ENCODE assay signal across 19 cellular contexts in the genomic region with DNA sequence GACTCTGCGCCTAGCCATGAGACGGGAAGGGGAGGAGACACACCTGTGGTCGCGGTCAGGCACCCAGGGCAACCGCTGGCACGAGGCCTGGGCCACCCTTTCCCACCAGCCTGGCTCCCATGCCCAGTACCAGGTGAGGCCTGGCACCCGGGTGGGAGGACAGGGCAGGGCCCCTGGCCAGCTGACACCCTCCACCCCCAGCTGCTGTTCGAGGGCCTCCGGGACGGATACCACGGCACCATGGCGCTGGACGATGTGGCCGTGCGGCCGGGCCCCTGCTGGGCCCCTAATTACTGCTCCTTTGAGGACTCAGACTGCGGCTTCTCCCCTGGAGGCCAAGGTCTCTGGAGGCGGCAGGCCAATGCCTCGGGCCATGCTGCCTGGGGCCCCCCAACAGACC. TPM values are rescaled to one million over a fixed set of nuclear protein-coding genes. Genes with fewer than 3 reads are reported as not detected.
DNase-seq lines count a peak whose midpoint lies in the region; ATAC-seq, FAIRE-seq and TF ChIP-seq lines count a peak whose summit lies in the region.
"Had no signal": no experiment of that assay in that cellular context is flagged by ENCODE, and none has a peak within 500 bp of the region (broad histone marks: within the 10 kb centered on the region; RNA-seq: fewer than 3 reads in every experiment).

No MANE protein-coding gene starts in this region.

- H3K27me3 ChIP-seq in K562 (ENCODE audit: control insufficient read depth in 2 of 2, insufficient read depth in 2 of 2, low read length in 2 of 2), result no peaks in the 10 kb centered on the region
- H3K27me3 ChIP-seq: thyroid gland had no signal

- CTCF ChIA-PET in K562 (lab: Yijun Ruan, JAX; ENCODE audit: low intra/inter-chr PET ratio), result no interaction called here
- CTCF ChIA-PET in activated CD8-positive, alpha-beta T cell treated with anti-CD3 and anti-CD28 coated beads, Interleukin-2, amount 10 ng/mL, durations not matched to agents 7 days and 5 days (lab: Charles Lee), result no interaction called here

- ATAC-seq in K562 (no peak), mucosa of descending colon (no peak), GM18505 (IDR thresholded peaks at IDR 0.05; ENCODE audit: unreplicated experiment) (no peak)
- ATAC-seq in activated CD8-positive, alpha-beta T cell treated with anti-CD3 and anti-CD28 coated beads, Interleukin-2, amount 10 ng/mL, durations not matched to agents 7 days and 5 days, result no peak
- ATAC-seq: activated T-cell treated with anti-CD3 and anti-CD28 coated beads, Interleukin-2, amount 50 U/mL, for 4 hours had no signal

- H4K20me1 ChIP-seq in K562 (replicated peaks; ENCODE audit: control insufficient read depth, insufficient read depth, low read length), result peaks cover 10% of the 10 kb centered on the region; the same call in 1 of the 2 replicates

- TF ChIP-seq POLR2A in K562 (conservative IDR thresholded peaks at IDR 0.05) (no peak), GM18505 (IDR thresholded peaks at IDR 0.05; ENCODE audit: borderline replicate concordance, extremely low read depth, insufficient read depth, insufficient read length) (no peak), GM12892 (IDR thresholded peaks at IDR 0.05; ENCODE audit: low read depth, low read length) (no peak)

- no peak overlapping the region; a peak in 1 of 4 replicates for H3K9ac ChIP-seq in K562 (ENCODE audit: insufficient read depth in 1 of 2, low read depth in 2 of 2, low read length in 2 of 2)

- intact Hi-C loops in K562 (cut with micrococcal nuclease) (no loop called here), mucosa of descending colon (cut with DNase I, micrococcal nuclease) (no loop called here)

- FAIRE-seq in K562 (lab: Jason Lieb, UNC) (no peak), GM12892 (lab: Jason Lieb, UNC) (no peak)
- FAIRE-seq: GM18507 had no signal

- H3K79me2 ChIP-seq in K562 (ENCODE audit: control insufficient read depth, insufficient read depth, low read length), result no peaks in the 10 kb centered on the region

- TF ChIP-seq CTCF in K562 (IDR thresholded peaks at IDR 0.05 in 2 of 3, conservative IDR thresholded peaks at IDR 0.05 in 1 of 3; ENCODE audit: insufficient read depth in 2 of 3, low read depth in 1 of 3, low read length in 3 of 3), result no peak
- no peak for TF ChIP-seq CTCF in mucosa of descending colon (IDR thresholded peaks at IDR 0.05)

- no peak overlapping the region for H3K4me3 Mint-ChIP-seq in activated CD8-positive, alpha-beta T cell treated with anti-CD3 and anti-CD28 coated beads, Interleukin-2, amount 10 ng/mL, durations not matched to agents 7 days and 5 days
- H3K4me3 Mint-ChIP-seq: activated CD4-positive, alpha-beta memory T cell treated with anti-CD3 and anti-CD28 coated beads for 36 hours; activated T-cell treated with anti-CD3 and anti-CD28 coated beads, Interleukin-2, amount 50 U/mL, for 4 hours; nephron progenitor cell had no signal

- in situ Hi-C loops in K562 (cut with MboI), result no loop called here

- WGBS in K562 (ENCODE audit: insufficient coverage, low coverage, missing lambda C conversion rate), result 87% methylated on average over 14 of the region's 19 CpGs

- H3K9me3 ChIP-seq in K562 (replicated peaks; ENCODE audit: control insufficient read depth, insufficient read depth, low read depth, low read length) (no peaks in the 10 kb centered on the region), mucosa of descending colon (no peaks in the 10 kb centered on the region)
- H3K9me3 ChIP-seq: prostate gland, thyroid gland had no signal

- H3K4me1 ChIP-seq in K562 (replicated peaks in 1 of 2; ENCODE audit: control insufficient read depth in 2 of 2, insufficient read depth in 2 of 2, low read length in 2 of 2), result peaks cover 0 to 86% of the 10 kb centered on the region in 2 experiments; a peak in 2 of 5 replicates
- H3K4me1 ChIP-seq in mucosa of descending colon (ENCODE audit: low read depth), result peaks cover 44% of the 10 kb centered on the region

- H3K4me2 ChIP-seq in K562 (ENCODE audit: insufficient read depth, low read length), result no peak overlapping the region

- TF ChIP-seq EP300 in K562 (IDR thresholded peaks at IDR 0.05; ENCODE audit: low read length), result no peak

- no TSS peak for BruUV-seq in K562 (replicated peaks; lab: Mats Ljungman, UMichigan)

- H3K36me3 Mint-ChIP-seq in activated CD8-positive, alpha-beta T cell treated with anti-CD3 and anti-CD28 coated beads, Interleukin-2, amount 10 ng/mL, durations not matched to agents 7 days and 5 days (ENCODE audit: low read depth), result peaks cover under 1% of the 10 kb centered on the region

- TF ChIP-seq RAD21 in K562 (CRISPR knock-in tag; conservative IDR thresholded peaks at IDR 0.05 in 1 of 2, IDR thresholded peaks at IDR 0.05 in 1 of 2), result no peak

- H3K36me3 ChIP-seq in K562 (ENCODE audit: control insufficient read depth, insufficient read depth, low read length) (peaks cover 35% of the 10 kb centered on the region; the same call in 1 of the 3 replicates), mucosa of descending colon (ENCODE audit: low read depth) (no peaks in the 10 kb centered on the region)
- H3K36me3 ChIP-seq: prostate gland had no signal

- DNase-seq in stimulated activated CD4-positive, alpha-beta T cell treated with anti-CD3 and anti-CD28 coated beads, Interleukin-15, amount 100 ng/mL, for 24 hours, result peak; percentile 3
- DNase-seq in stimulated activated CD4-positive, alpha-beta T cell treated with anti-CD3 and anti-CD28 coated beads, Interleukin-2, amount 100 ng/mL, for 24 hours, result no peak
- no peak for DNase-seq in K562 (ENCODE audit: extremely low read depth in 1 of 4, low spot score in 3 of 4)
- peak in 2 of 3 donors; percentile 50 to 58 for DNase-seq in mucosa of descending colon
- DNase-seq in GM12892 (ENCODE audit: insufficient read length), result no peak
- DNase-seq in activated CD8-positive, alpha-beta T cell treated with anti-CD3 and anti-CD28 coated beads, Interleukin-2, amount 10 ng/mL, durations not matched to agents 7 days and 5 days, result no peak
- DNase-seq: activated CD4-positive, alpha-beta memory T cell treated with anti-CD3 and anti-CD28 coated beads for 36 hours; activated T-cell treated with anti-CD3 and anti-CD28 coated beads, Interleukin-2, amount 50 U/mL, for 4 hours; dermis blood vessel endothelial cell; DND-41; foreskin fibroblast; NCI-H1105; NCI-H526; nephron progenitor cell; stimulated activated CD4-positive, alpha-beta T cell treated with anti-CD3 and anti-CD28 coated beads, Interleukin-12 subunit alpha, Interleukin-12 subunit beta, amount 100 ng/mL, for 4 hours; thyroid gland had no signal

- no peak overlapping the region for H3K27ac ChIP-seq in K562 (ENCODE audit: extremely low read depth, low read depth, low read length)
- H3K27ac ChIP-seq: prostate gland, thyroid gland had no signal

- H3K4me1 Mint-ChIP-seq in activated CD8-positive, alpha-beta T cell treated with anti-CD3 and anti-CD28 coated beads, Interleukin-2, amount 10 ng/mL, durations not matched to agents 7 days and 5 days (ENCODE audit: low read depth), result no peaks in the 10 kb centered on the region
- H3K4me1 Mint-ChIP-seq: nephron progenitor cell had no signal

- H3K4me3 ChIP-seq in K562 (no peak overlapping the region), mucosa of descending colon (no peak overlapping the region)
- H3K4me3 ChIP-seq: prostate gland, thyroid gland had no signal

- no peaks in the 10 kb centered on the region for H3K27me3 Mint-ChIP-seq in activated CD8-positive, alpha-beta T cell treated with anti-CD3 and anti-CD28 coated beads, Interleukin-2, amount 10 ng/mL, durations not matched to agents 7 days and 5 days (ENCODE audit: low read depth)
- H3K27me3 Mint-ChIP-seq: activated CD4-positive, alpha-beta memory T cell treated with anti-CD3 and anti-CD28 coated beads for 36 hours had no signal

- H3K9me3 Mint-ChIP-seq in activated CD8-positive, alpha-beta T cell treated with anti-CD3 and anti-CD28 coated beads, Interleukin-2, amount 10 ng/mL, durations not matched to agents 7 days and 5 days (ENCODE audit: insufficient read depth), result no peaks in the 10 kb centered on the region
- H3K9me3 Mint-ChIP-seq: activated CD4-positive, alpha-beta memory T cell treated with anti-CD3 and anti-CD28 coated beads for 36 hours; activated T-cell treated with anti-CD3 and anti-CD28 coated beads, Interleukin-2, amount 50 U/mL, for 4 hours; nephron progenitor cell had no signal

- H3K27ac Mint-ChIP-seq in activated CD8-positive, alpha-beta T cell treated with anti-CD3 and anti-CD28 coated beads, Interleukin-2, amount 10 ng/mL, durations not matched to agents 7 days and 5 days, result no peak overlapping the region
- H3K27ac Mint-ChIP-seq: activated CD4-positive, alpha-beta memory T cell treated with anti-CD3 and anti-CD28 coated beads for 36 hours; nephron progenitor cell had no signal

- H3K9me1 ChIP-seq in K562 (ENCODE audit: control insufficient read depth, insufficient read depth, low read length), result no peaks in the 10 kb centered on the region

- POLR2A ChIA-PET in K562 (lab: Yijun Ruan, JAX), result interaction anchor here (0.6 to 1.7 kb wide), 6 partner anchors 9 to 527 kb away, joined by 3 to 4 read pairs (median 3); partner anchors contain the start of genes AJM1 and EDF1
- POLR2A ChIA-PET in activated CD8-positive, alpha-beta T cell treated with anti-CD3 and anti-CD28 coated beads, Interleukin-2, amount 10 ng/mL, durations not matched to agents 7 days and 5 days (lab: Charles Lee), result interaction anchor here (1.1 kb wide), 1 partner anchor 9 kb away, joined by 4 read pairs; the partner anchor contains the start of gene EDF1

- no peak overlapping the region for H2AFZ ChIP-seq in K562 (ENCODE audit: low read depth, low read length)

RNA-seq across cellular contexts. Expression of gene MAMDC4, which starts 5.0 kb away (rescaled TPM):
- 9.8 and 44.0 TPM in 2 replicates for total RNA-seq in K562 (2011; cell fraction: chromatin; rRNA removed; ENCODE audit: low replicate concordance)
- 38.6 and 45.4 TPM in 2 replicates for total RNA-seq in K562 (2011; cell fraction: nucleolus; rRNA removed)
- total RNA-seq in K562 (2011; cell fraction: nucleoplasm; rRNA removed), result 15.4 and 16.5 TPM in 2 replicates
- total RNA-seq in K562 (2014; rRNA removed), result 4.5 and 7.1 TPM in 2 replicates
- 0.10 and 0.47 TPM in 2 replicates for total RNA-seq in K562 (2014; rRNA removed; fragmentation: Illumina TruSeq; extraction: Trizol)
- total RNA-seq in K562 (2015; rRNA removed; fragmentation: Illumina TruSeq; extraction: Trizol), result 2.9 and 3.6 TPM in 2 replicates
- total RNA-seq in K562 (2021), result 9.6 and 11.0 TPM in 2 replicates
- 1.3 and 3.6 TPM in 2 replicates for polyA plus RNA-seq in K562 (2011; rRNA removed)
- 0.74 and 2.6 TPM in 2 replicates for polyA plus RNA-seq in K562 (2011; cell fraction: cytosol; rRNA removed)
- 45.8 and 94.5 TPM in 2 replicates for polyA plus RNA-seq in K562 (2011; cell fraction: nucleus; rRNA removed)
- 6.9 and 15.2 TPM in 2 replicates for polyA plus RNA-seq in K562 (2012)
- 1.5 and 2.2 TPM in 2 replicates for polyA plus RNA-seq in K562 (2014; fragmentation: Illumina TruSeq; extraction: Trizol)
- polyA plus RNA-seq in K562 (2014; fragmentation: Nextera tagmentation; extraction: Ambion mirVana), result under 1 TPM; 0.03 to 0.18 TPM
- polyA plus RNA-seq in K562 (2014; rRNA removed), result 7.9 and 10.8 TPM in 2 replicates
- polyA minus RNA-seq in K562 (2011; rRNA and poly(A)+ RNA removed), result 0.06 and 0.21 TPM in 2 replicates
- 1.1 and 1.5 TPM in 2 replicates for polyA minus RNA-seq in K562 (2011; cell fraction: cytosol; rRNA and poly(A)+ RNA removed)
- polyA minus RNA-seq in K562 (2011; cell fraction: nucleus; rRNA and poly(A)+ RNA removed), result 5.0 and 5.6 TPM in 2 replicates
- total RNA-seq in mucosa of descending colon, result 10 to 100 TPM; 15.4 to 43.8 (median 18.5) TPM
- polyA plus RNA-seq in GM12892 (2012; ENCODE audit: missing spikeins), result 2.3 TPM
- 10 to 100 TPM; 14.7 to 15.8 TPM for total RNA-seq in activated CD8-positive, alpha-beta T cell treated with anti-CD3 and anti-CD28 coated beads, Interleukin-2, amount 10 ng/mL, durations not matched to agents 7 days and 5 days

RNA-seq across cellular contexts. Expression of gene PHPT1, which starts 8.0 kb away (rescaled TPM):
- 45.1 and 180 TPM in 2 replicates for total RNA-seq in K562 (2011; cell fraction: chromatin; rRNA removed; ENCODE audit: low replicate concordance)
- 169 and 176 TPM in 2 replicates for total RNA-seq in K562 (2011; cell fraction: nucleolus; rRNA removed)
- total RNA-seq in K562 (2011; cell fraction: nucleoplasm; rRNA removed), result 73.7 and 101 TPM in 2 replicates
- total RNA-seq in K562 (2014; rRNA removed) (114 and 142 TPM in 2 replicates), K562 (2014; rRNA removed; fragmentation: Illumina TruSeq; extraction: Trizol) (16.4 and 20.9 TPM in 2 replicates), K562 (2015; rRNA removed; fragmentation: Illumina TruSeq; extraction: Trizol) (93.0 and 96.7 TPM in 2 replicates), K562 (2021) (126 and 135 TPM in 2 replicates), mucosa of descending colon (100 to 1,000 TPM in 2 of 3 donors, 10 to 100 TPM in 1; 96.4 to 163 (median 102) TPM)
- polyA plus RNA-seq in K562 (2011; rRNA removed) (50.9 and 84.3 TPM in 2 replicates), K562 (2014; fragmentation: Illumina TruSeq; extraction: Trizol) (80.2 and 98.6 TPM in 2 replicates), K562 (2014; fragmentation: Nextera tagmentation; extraction: Ambion mirVana) (100 to 1,000 TPM; 131 to 166 TPM), K562 (2014; rRNA removed) (129 and 161 TPM in 2 replicates)
- 137 and 211 TPM in 2 replicates for polyA plus RNA-seq in K562 (2011; cell fraction: cytosol; rRNA removed)
- polyA plus RNA-seq in K562 (2011; cell fraction: nucleus; rRNA removed), result 314 and 360 TPM in 2 replicates
- polyA plus RNA-seq in K562 (2012), result 124 and 150 TPM in 2 replicates
- 7.0 and 7.2 TPM in 2 replicates for polyA minus RNA-seq in K562 (2011; rRNA and poly(A)+ RNA removed)
- polyA minus RNA-seq in K562 (2011; cell fraction: cytosol; rRNA and poly(A)+ RNA removed), result 19.4 and 27.9 TPM in 2 replicates
- polyA minus RNA-seq in K562 (2011; cell fraction: nucleus; rRNA and poly(A)+ RNA removed), result 31.0 and 41.3 TPM in 2 replicates
- polyA plus RNA-seq in GM12892 (2012; ENCODE audit: missing spikeins), result 113 TPM
- 100 to 1,000 TPM; 108 to 119 TPM for total RNA-seq in activated CD8-positive, alpha-beta T cell treated with anti-CD3 and anti-CD28 coated beads, Interleukin-2, amount 10 ng/mL, durations not matched to agents 7 days and 5 days

RNA-seq across cellular contexts. Expression of gene EDF1, which starts 8.9 kb away (rescaled TPM):
- total RNA-seq in K562 (2011; cell fraction: chromatin; rRNA removed; ENCODE audit: low replicate concordance), result 59.6 and 137 TPM in 2 replicates
- 95.8 and 97.7 TPM in 2 replicates for total RNA-seq in K562 (2011; cell fraction: nucleolus; rRNA removed)
- 83.2 and 87.5 TPM in 2 replicates for total RNA-seq in K562 (2011; cell fraction: nucleoplasm; rRNA removed)
- 532 and 564 TPM in 2 replicates for total RNA-seq in K562 (2014; rRNA removed)
- 132 and 198 TPM in 2 replicates for total RNA-seq in K562 (2014; rRNA removed; fragmentation: Illumina TruSeq; extraction: Trizol)
- total RNA-seq in K562 (2015; rRNA removed; fragmentation: Illumina TruSeq; extraction: Trizol), result 363 and 368 TPM in 2 replicates
- total RNA-seq in K562 (2021), result 302 and 324 TPM in 2 replicates
- 235 TPM in 2 replicates for polyA plus RNA-seq in K562 (2011; rRNA removed)
- polyA plus RNA-seq in K562 (2011; cell fraction: cytosol; rRNA removed), result 308 and 335 TPM in 2 replicates
- polyA plus RNA-seq in K562 (2011; cell fraction: nucleus; rRNA removed), result 223 and 253 TPM in 2 replicates
- 389 and 638 TPM in 2 replicates for polyA plus RNA-seq in K562 (2012)
- 318 and 384 TPM in 2 replicates for polyA plus RNA-seq in K562 (2014; fragmentation: Illumina TruSeq; extraction: Trizol)
- polyA plus RNA-seq in K562 (2014; fragmentation: Nextera tagmentation; extraction: Ambion mirVana), result 100 to 1,000 TPM in 1 of 2 experiments, 10 to 100 TPM in 1; 81.0 to 108 TPM
- polyA plus RNA-seq in K562 (2014; rRNA removed), result 526 and 558 TPM in 2 replicates
- polyA minus RNA-seq in K562 (2011; rRNA and poly(A)+ RNA removed), result 128 and 129 TPM in 2 replicates
- polyA minus RNA-seq in K562 (2011; cell fraction: cytosol; rRNA and poly(A)+ RNA removed), result 82.8 and 116 TPM in 2 replicates
- polyA minus RNA-seq in K562 (2011; cell fraction: nucleus; rRNA and poly(A)+ RNA removed), result 37.3 and 41.4 TPM in 2 replicates
- total RNA-seq in mucosa of descending colon, result 100 to 1,000 TPM; 311 to 445 (median 397) TPM
- polyA plus RNA-seq in GM12892 (2012; ENCODE audit: missing spikeins), result 382 TPM
- total RNA-seq in activated CD8-positive, alpha-beta T cell treated with anti-CD3 and anti-CD28 coated beads, Interleukin-2, amount 10 ng/mL, durations not matched to agents 7 days and 5 days, result 100 to 1,000 TPM; 279 to 310 TPM

RNA-seq across cellular contexts. Expression of gene AJM1, which starts 14.9 kb away (rescaled TPM):
- 3.5 and 12.8 TPM in 2 replicates for total RNA-seq in K562 (2011; cell fraction: chromatin; rRNA removed; ENCODE audit: low replicate concordance)
- total RNA-seq in K562 (2011; cell fraction: nucleolus; rRNA removed), result 13.2 and 13.6 TPM in 2 replicates
- 7.8 and 10.9 TPM in 2 replicates for total RNA-seq in K562 (2011; cell fraction: nucleoplasm; rRNA removed)
- total RNA-seq in K562 (2014; rRNA removed), result 2.0 and 2.8 TPM in 2 replicates
- total RNA-seq in K562 (2014; rRNA removed; fragmentation: Illumina TruSeq; extraction: Trizol), result 0.07 TPM in 1 of 2 replicates, not detected in the other
- total RNA-seq in K562 (2015; rRNA removed; fragmentation: Illumina TruSeq; extraction: Trizol), result 0.83 and 0.94 TPM in 2 replicates
- 3.2 TPM in 2 replicates for total RNA-seq in K562 (2021)
- 0.46 and 1.1 TPM in 2 replicates for polyA plus RNA-seq in K562 (2011; rRNA removed)
- polyA plus RNA-seq in K562 (2011; cell fraction: cytosol; rRNA removed), result 0.49 and 1.00 TPM in 2 replicates
- polyA plus RNA-seq in K562 (2011; cell fraction: nucleus; rRNA removed), result 11.7 and 16.6 TPM in 2 replicates
- polyA plus RNA-seq in K562 (2012), result 2.1 and 4.3 TPM in 2 replicates
- 0.06 and 0.54 TPM in 2 replicates for polyA plus RNA-seq in K562 (2014; fragmentation: Illumina TruSeq; extraction: Trizol)
- polyA plus RNA-seq in K562 (2014; fragmentation: Nextera tagmentation; extraction: Ambion mirVana), result under 1 TPM in 1 of 2 experiments, not detected in 1; 0.01 TPM
- 2.2 and 3.7 TPM in 2 replicates for polyA plus RNA-seq in K562 (2014; rRNA removed)
- polyA minus RNA-seq in K562 (2011; rRNA and poly(A)+ RNA removed), result 0.11 and 0.12 TPM in 2 replicates
- 0.86 and 1.3 TPM in 2 replicates for polyA minus RNA-seq in K562 (2011; cell fraction: cytosol; rRNA and poly(A)+ RNA removed)
- polyA minus RNA-seq in K562 (2011; cell fraction: nucleus; rRNA and poly(A)+ RNA removed), result 2.6 and 3.0 TPM in 2 replicates
- 10 to 100 TPM in 2 of 3 donors, 1 to 10 TPM in 1; 7.4 to 21.6 (median 16.4) TPM for total RNA-seq in mucosa of descending colon
- polyA plus RNA-seq in GM12892 (2012; ENCODE audit: missing spikeins), result 0.87 TPM
- 1 to 10 TPM; 5.3 to 5.6 TPM for total RNA-seq in activated CD8-positive, alpha-beta T cell treated with anti-CD3 and anti-CD28 coated beads, Interleukin-2, amount 10 ng/mL, durations not matched to agents 7 days and 5 days

RNA-seq across cellular contexts. Expression of gene TRAF2, which starts 29.1 kb away (rescaled TPM):
- 25.3 and 98.2 TPM in 2 replicates for total RNA-seq in K562 (2011; cell fraction: chromatin; rRNA removed; ENCODE audit: low replicate concordance)
- total RNA-seq in K562 (2011; cell fraction: nucleolus; rRNA removed), result 71.7 TPM in 2 replicates
- 30.2 and 33.8 TPM in 2 replicates for total RNA-seq in K562 (2011; cell fraction: nucleoplasm; rRNA removed)
- total RNA-seq in K562 (2014; rRNA removed), result 26.8 and 33.3 TPM in 2 replicates
- total RNA-seq in K562 (2014; rRNA removed; fragmentation: Illumina TruSeq; extraction: Trizol), result 5.9 and 9.1 TPM in 2 replicates
- total RNA-seq in K562 (2015; rRNA removed; fragmentation: Illumina TruSeq; extraction: Trizol), result 26.6 and 28.2 TPM in 2 replicates
- total RNA-seq in K562 (2021), result 44.5 and 45.2 TPM in 2 replicates
- 17.3 and 24.9 TPM in 2 replicates for polyA plus RNA-seq in K562 (2011; rRNA removed)
- polyA plus RNA-seq in K562 (2011; cell fraction: cytosol; rRNA removed), result 21.6 and 32.3 TPM in 2 replicates
- polyA plus RNA-seq in K562 (2011; cell fraction: nucleus; rRNA removed), result 26.6 and 36.1 TPM in 2 replicates
- 22.1 and 24.0 TPM in 2 replicates for polyA plus RNA-seq in K562 (2012)
- 18.0 and 28.7 TPM in 2 replicates for polyA plus RNA-seq in K562 (2014; fragmentation: Illumina TruSeq; extraction: Trizol)
- under 1 TPM; 0.24 to 0.81 TPM for polyA plus RNA-seq in K562 (2014; fragmentation: Nextera tagmentation; extraction: Ambion mirVana)
- 33.6 and 44.2 TPM in 2 replicates for polyA plus RNA-seq in K562 (2014; rRNA removed)
- 9.8 and 14.7 TPM in 2 replicates for polyA minus RNA-seq in K562 (2011; rRNA and poly(A)+ RNA removed)
- polyA minus RNA-seq in K562 (2011; cell fraction: cytosol; rRNA and poly(A)+ RNA removed), result 26.8 and 28.5 TPM in 2 replicates
- 22.8 and 24.9 TPM in 2 replicates for polyA minus RNA-seq in K562 (2011; cell fraction: nucleus; rRNA and poly(A)+ RNA removed)
- 10 to 100 TPM; 19.6 to 28.2 (median 21.1) TPM for total RNA-seq in mucosa of descending colon
- polyA plus RNA-seq in GM12892 (2012; ENCODE audit: missing spikeins), result 14.3 TPM
- 10 to 100 TPM; 48.5 to 57.2 TPM for total RNA-seq in activated CD8-positive, alpha-beta T cell treated with anti-CD3 and anti-CD28 coated beads, Interleukin-2, amount 10 ng/mL, durations not matched to agents 7 days and 5 days

Comparison
In these comparisons a context has a peak if more than half of its experiments do, and no peak if none do; other contexts are left out.
1. DNase-seq: peak in stimulated activated CD4-positive, alpha-beta T cell treated with anti-CD3 and anti-CD28 coated beads, Interleukin-15, amount 100 ng/mL, for 24 hours (single experiment) and mucosa of descending colon (2 of 3); none in stimulated activated CD4-positive, alpha-beta T cell treated with anti-CD3 and anti-CD28 coated beads, Interleukin-2, amount 100 ng/mL, for 24 hours (0 of 2), K562 (0 of 4), GM12892 (single experiment) and activated CD8-positive, alpha-beta T cell treated with anti-CD3 and anti-CD28 coated beads, Interleukin-2, amount 10 ng/mL, durations not matched to agents 7 days and 5 days (single experiment).